Comparison of ENCODE assay signal across 23 cellular contexts in genomic region chr12:122199484-122200355, GRCh38. TPM values are rescaled to one million over a fixed set of nuclear protein-coding genes. Genes with fewer than 3 reads are reported as not detected.
DNase-seq lines count a peak whose midpoint lies in the region; ATAC-seq lines count a peak whose summit lies in the region.
"Had no signal": no experiment of that assay in that cellular context is flagged by ENCODE, and none has a peak within 500 bp of the region (broad histone marks: within the 10 kb centered on the region; RNA-seq: fewer than 3 reads in every experiment).

No MANE protein-coding gene starts in this region.

- H2BK120ac ChIP-seq in neuronal stem cell (ENCODE audit: low read depth, low read length): no peak overlapping the region

- no peak overlapping the region for H4K91ac ChIP-seq in neuronal stem cell (ENCODE audit: low read depth, low read length, poor library complexity)

- no peak overlapping the region for H2AK5ac ChIP-seq in neuronal stem cell (ENCODE audit: low read depth, low read length)

- no peak overlapping the region for H2BK15ac ChIP-seq in neuronal stem cell (ENCODE audit: low read length)

- H3K9ac ChIP-seq in SK-N-MC (ENCODE audit: insufficient read length) (no peak overlapping the region), neuronal stem cell (ENCODE audit: low read depth, low read length, poor library complexity) (no peak overlapping the region)
- H3K9ac ChIP-seq: KMS-11 had no signal

- H3K14ac ChIP-seq in neuronal stem cell (ENCODE audit: low read length): peak overlapping the region; percentile 56

- H3K36me3 ChIP-seq in SK-N-MC (ENCODE audit: insufficient read depth, low read length): no peaks in the 10 kb centered on the region
- no peaks in the 10 kb centered on the region for H3K36me3 ChIP-seq in neuronal stem cell (replicated peaks in 1 of 2; ENCODE audit: control insufficient read depth in 2 of 2, insufficient read depth in 2 of 2, low read length in 2 of 2)

- peak overlapping the region; percentile 13 for H3K18ac ChIP-seq in neuronal stem cell (ENCODE audit: low read length)

- H3K9me3 ChIP-seq in SK-N-MC (ENCODE audit: low read depth, low read length): no peaks in the 10 kb centered on the region; the same call in 1 of the 2 replicates
- peaks cover 0 to 3% of the 10 kb centered on the region in 2 donors for H3K9me3 ChIP-seq in neuronal stem cell (replicated peaks in 1 of 2; ENCODE audit: control insufficient read depth in 2 of 2, insufficient read depth in 1 of 2, low read depth in 1 of 2, low read length in 2 of 2)
- H3K9me3 ChIP-seq: Caco-2 had no signal

- no peak overlapping the region for H2BK12ac ChIP-seq in neuronal stem cell (ENCODE audit: low read length)

- no peak for ATAC-seq in Right ventricle myocardium superior (ENCODE audit: poor library complexity)
- ATAC-seq: CD8-positive, alpha-beta T cell; Right ventricle myocardium inferior had no signal

- no peak overlapping the region for H2BK5ac ChIP-seq in neuronal stem cell (ENCODE audit: low read length)

- peak overlapping the region; percentile 65 for H3K23ac ChIP-seq in neuronal stem cell (ENCODE audit: low read depth, low read length, poor library complexity)

- peak overlapping the region; percentile 93 for H3K4ac ChIP-seq in neuronal stem cell (ENCODE audit: low read length)

- intact Hi-C loops in cardiac septum (cut with DNase I) (no loop called here), Right ventricle myocardium superior (cut with DNase I) (no loop called here)

- peak overlapping the region; percentile 57; the same call in 1 of the 2 replicates for H3K4me3 ChIP-seq in SK-N-MC
- H3K4me3 ChIP-seq in neuronal stem cell (ENCODE audit: low read length in 2 of 2): no peak overlapping the region
- H3K4me3 ChIP-seq: PC-9 had no signal

- no peak overlapping the region for H3K27ac ChIP-seq in SK-N-MC
- H3K27ac ChIP-seq in neuronal stem cell (replicated peaks; ENCODE audit: low read length): no peak overlapping the region
- H3K27ac ChIP-seq: C4-2B, KMS-11, PC-9 had no signal

- H2AFZ ChIP-seq in neuronal stem cell (ENCODE audit: low read length): no peak overlapping the region
- H2AFZ ChIP-seq: PC-9 had no signal

- DNase-seq in cardiac septum (ENCODE audit: low spot score): peak; percentile 73
- no peak for DNase-seq in Right ventricle myocardium superior
- DNase-seq in SK-N-MC (ENCODE audit: low read depth, low spot score): no peak
- no peak for DNase-seq in neuronal stem cell (ENCODE audit: low spot score)
- no peak for DNase-seq in SIG-M5 treated with dmso at 0.1 percent for 504 hours (lab: John Stamatoyannopoulos, UW; ENCODE audit: unreplicated experiment)
- no peak for DNase-seq in cerebellum (ENCODE audit: low spot score)
- no peak for DNase-seq in activated CD4-positive, CD25-positive, alpha-beta regulatory T cell (lab: John Stamatoyannopoulos, UW)
- DNase-seq: AML-193; Caco-2; CD8-positive, alpha-beta T cell; MM.1S; NCI-H2029 treated with DMSO at 0.1 percent for 48 hours; NCI-H526 treated with DMSO at 0.1 percent for 48 hours had no signal

- H3K27me3 ChIP-seq in neuronal stem cell (ENCODE audit: control insufficient read depth in 3 of 3, insufficient read depth in 3 of 3, low read depth in 1 of 3, low read length in 3 of 3): peaks cover 5 to 51% (median 22%) of the 10 kb centered on the region in 3 experiments

- WGBS in neuronal stem cell (ENCODE audit: extremely low coverage in 2 of 2, insufficient read length in 2 of 2, insufficient replicate concordance in 1 of 2), 2 donors: no CpG with 5 or more reads among the region's 29 CpGs

- H3K4me1 ChIP-seq in neuronal stem cell (ENCODE audit: control insufficient read depth in 2 of 2, insufficient read depth in 1 of 2, low read depth in 1 of 2, low read length in 2 of 2): no peaks in the 10 kb centered on the region

- no peak overlapping the region for H4K8ac ChIP-seq in neuronal stem cell (ENCODE audit: low read depth, low read length)

- no peak overlapping the region for H3K4me2 ChIP-seq in neuronal stem cell (ENCODE audit: insufficient read depth, low read length, poor library complexity, severe bottlenecking)
- H3K4me2 ChIP-seq: KMS-11, PC-9 had no signal

- H3K79me1 ChIP-seq in neuronal stem cell (ENCODE audit: low read depth, low read length): no peaks in the 10 kb centered on the region

RNA-seq across cellular contexts. Expression of gene B3GNT4, which starts 3.8 kb away (rescaled TPM):
- total RNA-seq in cardiac septum: not detected
- total RNA-seq in Right ventricle myocardium superior: not detected
- 0.39 TPM for polyA plus RNA-seq in neuronal stem cell (2013, experiment 1 of 2)
- 0.86 TPM for polyA plus RNA-seq in neuronal stem cell (2013, experiment 2 of 2)
- total RNA-seq in cerebellum: 8.3 TPM
- total RNA-seq: CD8-positive, alpha-beta T cell; Right ventricle myocardium inferior; RPMI7951 had no signal

RNA-seq across cellular contexts. Expression of gene LRRC43, which starts 16.8 kb away (rescaled TPM):
- 0.43 TPM for total RNA-seq in cardiac septum
- 0.81 TPM for total RNA-seq in Right ventricle myocardium superior
- 1.6 TPM for polyA plus RNA-seq in neuronal stem cell (2013, experiment 1 of 2)
- 1.5 TPM for polyA plus RNA-seq in neuronal stem cell (2013, experiment 2 of 2)
- total RNA-seq in cerebellum: 1.9 TPM
- total RNA-seq: HFFc6, NCI-H460, SK-MEL-5 had no signal

RNA-seq across cellular contexts. Expression of gene IL31, which starts 25.7 kb away (rescaled TPM):
- total RNA-seq in cardiac septum: not detected
- not detected for total RNA-seq in Right ventricle myocardium superior
- not detected for polyA plus RNA-seq in neuronal stem cell (2013, experiment 1 of 2)
- not detected for polyA plus RNA-seq in neuronal stem cell (2013, experiment 2 of 2)
- not detected for total RNA-seq in cerebellum
- total RNA-seq: Caco-2; CD8-positive, alpha-beta T cell; H9; HFFc6; NCI-H460; PC-9; Right ventricle myocardium inferior; RPMI7951; SK-MEL-5 had no signal
- polyA plus RNA-seq: AG04450 had no signal

RNA-seq across cellular contexts. Expression of gene DIABLO, which starts 26.1 kb away (rescaled TPM):
- total RNA-seq in cardiac septum: 30.9 TPM
- 27.8 TPM for total RNA-seq in Right ventricle myocardium superior
- polyA plus RNA-seq in neuronal stem cell (2013, experiment 1 of 2): 84.5 TPM
- 84.3 TPM for polyA plus RNA-seq in neuronal stem cell (2013, experiment 2 of 2)
- total RNA-seq in cerebellum: 46.0 TPM
